In the genomic region with DNA sequence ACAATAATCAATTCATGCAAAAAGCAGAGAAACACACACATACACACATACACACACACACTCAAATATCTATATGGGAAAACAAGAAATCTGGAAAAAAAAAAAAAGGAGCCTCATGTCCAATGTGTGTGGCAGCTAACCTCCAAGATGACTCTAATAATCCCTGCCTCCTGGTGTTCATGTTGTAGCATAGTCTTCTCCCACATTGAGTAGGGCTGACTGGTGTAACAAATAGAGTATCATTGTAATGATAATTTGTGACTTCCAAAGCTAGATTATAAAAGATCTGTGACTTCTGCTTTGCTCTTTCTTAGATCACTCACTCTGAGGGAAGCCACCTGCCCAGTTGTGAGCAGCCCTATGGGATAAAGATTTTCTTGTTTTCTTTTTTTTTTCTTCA, we compare ENCODE assay signal across 1 cellular context.
TF ChIP-seq lines count a peak whose summit lies in the region.

No MANE protein-coding gene starts in this region.

TF ChIP-seq in HepG2, 621 proteins besides CTCF, POLR2A, EP300 and RAD21 (continued from another document):
- TF ChIP-seq NCOR1 (IDR thresholded peaks at IDR 0.05; ENCODE audit: borderline replicate concordance, low read length) = no peak
- TF ChIP-seq ZBTB1 (CRISPR knock-in tag; IDR thresholded peaks at IDR 0.05; ENCODE audit: borderline replicate concordance) = no peak
- TF ChIP-seq SKI (IDR thresholded peaks at IDR 0.05; ENCODE audit: partially characterized antibody) = no peak
- no peak for TF ChIP-seq ZNF841 (CRISPR knock-in tag; IDR thresholded peaks at IDR 0.05; ENCODE audit: borderline replicate concordance)
- no peak for TF ChIP-seq PLRG1 (conservative IDR thresholded peaks at IDR 0.05)
- no peak for TF ChIP-seq MYC (CRISPR knock-in tag; IDR thresholded peaks at IDR 0.05; ENCODE audit: borderline replicate concordance)
- TF ChIP-seq ZNF557 (CRISPR knock-in tag; IDR thresholded peaks at IDR 0.05) = no peak
- TF ChIP-seq SMARCE1 (IDR thresholded peaks at IDR 0.05; ENCODE audit: borderline replicate concordance) = no peak
- no peak for TF ChIP-seq TGIF2 (CRISPR knock-in tag; IDR thresholded peaks at IDR 0.05)
- TF ChIP-seq ZNF33B (CRISPR knock-in tag; IDR thresholded peaks at IDR 0.05) = no peak
- no peak for TF ChIP-seq PITX1 (CRISPR knock-in tag; IDR thresholded peaks at IDR 0.05)
- no peak for TF ChIP-seq ELF1 (CRISPR knock-in tag; IDR thresholded peaks at IDR 0.05)
